ENCODE assay signal across 29 cellular contexts in genomic region chr9:4654084-4654483, GRCh38. TPM values are rescaled to one million over a fixed set of nuclear protein-coding genes. Genes with fewer than 3 reads are reported as not detected.
DNase-seq lines count a peak whose midpoint lies in the region; ATAC-seq, FAIRE-seq and TF ChIP-seq lines count a peak whose summit lies in the region.
"Had no signal": no experiment of that assay in that cellular context is flagged by ENCODE, and none has a peak within 500 bp of the region (broad histone marks: within the 10 kb centered on the region; RNA-seq: fewer than 3 reads in every experiment).

No MANE protein-coding gene starts in this region.

- POLR2A ChIA-PET in CD8-positive, alpha-beta T cell (lab: Charles Lee) = interaction anchor here (0.9 kb wide), 1 partner anchor 9 kb away, joined by 5 read pairs; no protein-coding TSS in a partner anchor

- H3K4me2 ChIP-seq in neural progenitor cell = no peak overlapping the region
- H3K4me2 ChIP-seq: BLaER1 treated with 17β-estradiol and CSF1 and Interleukin-3, amounts not matched to agents 10 nM and 100 nM had no signal

- H3K9me3 Mint-ChIP-seq in CD8-positive, alpha-beta T cell = no peaks in the 10 kb centered on the region
- H3K9me3 Mint-ChIP-seq in central memory CD8-positive, alpha-beta T cell = no peaks in the 10 kb centered on the region
- no peaks in the 10 kb centered on the region for H3K9me3 Mint-ChIP-seq in neural progenitor cell
- H3K9me3 Mint-ChIP-seq: CD4-positive, alpha-beta T cell had no signal

- H3K4me1 Mint-ChIP-seq in CD8-positive, alpha-beta T cell (ENCODE audit: low read depth) = peaks cover 12% of the 10 kb centered on the region
- peaks cover 29% of the 10 kb centered on the region for H3K4me1 Mint-ChIP-seq in central memory CD8-positive, alpha-beta T cell
- H3K4me1 Mint-ChIP-seq in neural progenitor cell = no peaks in the 10 kb centered on the region

- no peak overlapping the region for H3K9ac ChIP-seq in SK-N-MC (ENCODE audit: insufficient read length)
- H3K9ac ChIP-seq in neural progenitor cell = no peak overlapping the region
- H3K9ac ChIP-seq: BLaER1 treated with 17β-estradiol and CSF1 and Interleukin-3, amounts not matched to agents 10 nM and 100 nM had no signal

- H3K27me3 ChIP-seq in CD8-positive, alpha-beta T cell (ENCODE audit: insufficient read depth, low read length) = no peaks in the 10 kb centered on the region
- no peaks in the 10 kb centered on the region for H3K27me3 ChIP-seq in neural progenitor cell
- H3K27me3 ChIP-seq: BLaER1 treated with 17β-estradiol and CSF1 and Interleukin-3, amounts not matched to agents 10 nM and 100 nM; MG63 had no signal

- CTCF ChIA-PET in CD8-positive, alpha-beta T cell (lab: Charles Lee) = interaction anchor here (0.7 to 1.6 kb wide), 3 partner anchors 14 to 97 kb away, joined by 3 to 5 read pairs (median 3); no protein-coding TSS in a partner anchor

- no peak for TF ChIP-seq CTCF in CD8-positive, alpha-beta T cell (IDR thresholded peaks at IDR 0.05)
- TF ChIP-seq CTCF in neural progenitor cell (IDR thresholded peaks at IDR 0.05) (no peak), D721Med (IDR thresholded peaks at IDR 0.05; ENCODE audit: insufficient read depth, missing control alignments) (no peak), lower leg skin (IDR thresholded peaks at IDR 0.05) (no peak)

- H2AFZ ChIP-seq in neural progenitor cell (replicated peaks) = peak overlapping the region; percentile 26

- DNase-seq in CD8-positive, alpha-beta T cell = peak in 1 of 7 experiments; percentile 28
- no peak for DNase-seq in SK-N-MC (ENCODE audit: low read depth, low spot score)
- peak in 1 of 2 donors; percentile 45 for DNase-seq in central memory CD8-positive, alpha-beta T cell (ENCODE audit: low spot score in 2 of 2)
- no peak for DNase-seq in neural progenitor cell (ENCODE audit: low spot score)
- no peak for DNase-seq in HTR-8/SVneo (ENCODE audit: insufficient read length, low spot score)
- DNase-seq in D721Med (ENCODE audit: insufficient read length, low spot score) = no peak
- no peak for DNase-seq in lower leg skin (ENCODE audit: low spot score in 2 of 2)
- DNase-seq: AML-193; Caco-2; CD4-positive, alpha-beta T cell; DMS 273 treated with DMSO at 0.1 percent for 48 hours; DMS79; EL; GDM1; Kasumi-1; MG63; NCI-H2029; NCI-H446; NCI-H524 treated with DMSO at 0.1 percent for 48 hours; NCI-H82; Right ventricle myocardium superior; RPMI8226 had no signal

- no peak overlapping the region for H3K4me3 ChIP-seq in CD8-positive, alpha-beta T cell (ENCODE audit: low read depth, low read length)
- H3K4me3 ChIP-seq in SK-N-MC = no peak overlapping the region
- no peak overlapping the region for H3K4me3 ChIP-seq in neural progenitor cell
- no peak overlapping the region for H3K4me3 ChIP-seq in lower leg skin (ENCODE audit: low read depth, poor library complexity, severe bottlenecking)
- H3K4me3 ChIP-seq: BLaER1 treated with 17β-estradiol and CSF1 and Interleukin-3, amounts not matched to agents 10 nM and 100 nM; GM12878; MG63 had no signal

- H3K9me3 ChIP-seq in CD8-positive, alpha-beta T cell (ENCODE audit: low read length) = no peaks in the 10 kb centered on the region
- H3K9me3 ChIP-seq in SK-N-MC (ENCODE audit: low read depth, low read length) (peaks cover 12% of the 10 kb centered on the region; the same call in 1 of the 2 replicates), neural progenitor cell (ENCODE audit: low read depth) (no peaks in the 10 kb centered on the region)
- H3K9me3 ChIP-seq: BLaER1 treated with 17β-estradiol and CSF1 and Interleukin-3, amounts not matched to agents 10 nM and 100 nM; Caco-2; MG63 had no signal

- WGBS in lower leg skin, 2 donors = 87 to 92% methylated on average over 9 of the region's 9 CpGs

- H3K27ac Mint-ChIP-seq in CD8-positive, alpha-beta T cell = no peak overlapping the region
- peak overlapping the region; percentile 85 for H3K27ac Mint-ChIP-seq in central memory CD8-positive, alpha-beta T cell (ENCODE audit: low read depth)
- no peak overlapping the region for H3K27ac Mint-ChIP-seq in neural progenitor cell
- H3K27ac Mint-ChIP-seq: CD4-positive, alpha-beta T cell had no signal

- no peaks in the 10 kb centered on the region for H3K36me3 ChIP-seq in CD8-positive, alpha-beta T cell (ENCODE audit: insufficient read depth, low read length)
- peaks cover 76% of the 10 kb centered on the region for H3K36me3 ChIP-seq in SK-N-MC (ENCODE audit: insufficient read depth, low read length)
- no peaks in the 10 kb centered on the region for H3K36me3 ChIP-seq in neural progenitor cell
- H3K36me3 ChIP-seq: BLaER1 treated with 17β-estradiol and CSF1 and Interleukin-3, amounts not matched to agents 10 nM and 100 nM; MG63 had no signal

- no peaks in the 10 kb centered on the region for H3K79me2 ChIP-seq in neural progenitor cell (ENCODE audit: low read depth)

- H3F3A ChIP-seq in neural progenitor cell (ENCODE audit: low read depth) = no peaks in the 10 kb centered on the region

- no peak overlapping the region for H3K27ac ChIP-seq in CD8-positive, alpha-beta T cell (ENCODE audit: low read depth, low read length)
- H3K27ac ChIP-seq in SK-N-MC (peak overlapping the region; percentile 99), neural progenitor cell (no peak overlapping the region)
- H3K27ac ChIP-seq: BLaER1 treated with 17β-estradiol and CSF1 and Interleukin-3, amounts not matched to agents 10 nM and 100 nM had no signal

- no peaks in the 10 kb centered on the region for H3K27me3 Mint-ChIP-seq in CD8-positive, alpha-beta T cell (ENCODE audit: low read depth)
- H3K27me3 Mint-ChIP-seq in central memory CD8-positive, alpha-beta T cell = no peaks in the 10 kb centered on the region
- no peaks in the 10 kb centered on the region for H3K27me3 Mint-ChIP-seq in neural progenitor cell (ENCODE audit: insufficient read depth, low read depth)
- H3K27me3 Mint-ChIP-seq: CD4-positive, alpha-beta T cell had no signal

- no peak for TF ChIP-seq POLR2A in lower leg skin (IDR thresholded peaks at IDR 0.05)

- H4K20me1 ChIP-seq in neural progenitor cell (ENCODE audit: low read depth) = no peaks in the 10 kb centered on the region
- H4K20me1 ChIP-seq: BLaER1 treated with 17β-estradiol and CSF1 and Interleukin-3, amounts not matched to agents 10 nM and 100 nM had no signal

- no peaks in the 10 kb centered on the region for H3K36me3 Mint-ChIP-seq in CD8-positive, alpha-beta T cell
- H3K36me3 Mint-ChIP-seq in central memory CD8-positive, alpha-beta T cell (ENCODE audit: insufficient read depth) = peaks cover 4% of the 10 kb centered on the region
- no peaks in the 10 kb centered on the region for H3K36me3 Mint-ChIP-seq in neural progenitor cell

- intact Hi-C loops in CD8-positive, alpha-beta T cell (cut with DNase I, micrococcal nuclease) = no loop called here
- intact Hi-C loops in lower leg skin (cut with DNase I; ENCODE audit: low total_unique reads) = no loop called here

- H3K4me1 ChIP-seq in CD8-positive, alpha-beta T cell (ENCODE audit: insufficient read depth, low read length) = no peaks in the 10 kb centered on the region
- no peaks in the 10 kb centered on the region for H3K4me1 ChIP-seq in neural progenitor cell

- ATAC-seq in CD8-positive, alpha-beta T cell = peak; percentile 73
- ATAC-seq in central memory CD8-positive, alpha-beta T cell (replicated peaks; ENCODE audit: extremely low read depth, poor library complexity, severe bottlenecking) = peak; percentile 94
- no peak for ATAC-seq in HG03354 (IDR thresholded peaks at IDR 0.05; ENCODE audit: poor library complexity, severe bottlenecking, unreplicated experiment)
- ATAC-seq: GM12878, HCT116, HepG2 had no signal

- H3K4me3 Mint-ChIP-seq in CD8-positive, alpha-beta T cell = peak overlapping the region; percentile 42
- H3K4me3 Mint-ChIP-seq in central memory CD8-positive, alpha-beta T cell = peak overlapping the region; percentile 59
- no peak overlapping the region for H3K4me3 Mint-ChIP-seq in neural progenitor cell
- H3K4me3 Mint-ChIP-seq: CD4-positive, alpha-beta T cell had no signal

- no peak for FAIRE-seq in HTR-8/SVneo (lab: Jason Lieb, UNC)
- no peak for FAIRE-seq in D721Med (lab: Jason Lieb, UNC)
- FAIRE-seq: A204.1, GM12878, HepG2 had no signal

RNA-seq across cellular contexts. Expression of gene PLPP6, which starts 8.0 kb away (rescaled TPM):
- total RNA-seq in CD8-positive, alpha-beta T cell = 1 to 10 TPM; 4.4 TPM
- 10.5 and 11.1 TPM in 2 replicates for total RNA-seq in neural progenitor cell (ENCODE audit: low replicate concordance)
- 10 to 100 TPM; 13.6 to 20.7 (median 17.7) TPM for total RNA-seq in lower leg skin

RNA-seq across cellular contexts. Expression of gene SPATA6L, which starts 12.2 kb away (rescaled TPM):
- 1 to 10 TPM; 2.6 to 3.3 TPM for total RNA-seq in CD8-positive, alpha-beta T cell
- 0.99 TPM in 1 of 2 replicates, not detected in the other for total RNA-seq in neural progenitor cell (ENCODE audit: low replicate concordance)
- total RNA-seq in lower leg skin = 1 to 10 TPM; 1.3 to 3.5 (median 2.3) TPM
- total RNA-seq: H4 had no signal

RNA-seq across cellular contexts. Expression of gene CDC37L1, which starts 25.3 kb away (rescaled TPM):
- 10 to 100 TPM; 35.1 to 36.1 TPM for total RNA-seq in CD8-positive, alpha-beta T cell
- total RNA-seq in neural progenitor cell (ENCODE audit: low replicate concordance) (24.3 and 32.1 TPM in 2 replicates), lower leg skin (10 to 100 TPM; 15.5 to 32.5 (median 25.8) TPM)
